ENCODE assay signal across 19 cellular contexts in genomic region chr10:122379041-122379440, GRCh38. TPM values are rescaled to one million over a fixed set of nuclear protein-coding genes. Genes with fewer than 3 reads are reported as not detected.
A peak's percentile ranks its signal among the peaks of the same experiment; 100 is the strongest.
DNase-seq lines count a peak whose midpoint lies in the region; ATAC-seq and TF ChIP-seq lines count a peak whose summit lies in the region.
"Had no signal": no experiment of that assay in that cellular context is flagged by ENCODE, and none has a peak within 500 bp of the region (broad histone marks: within the 10 kb centered on the region; RNA-seq: fewer than 3 reads in every experiment).

No MANE protein-coding gene starts in this region.

- CTCF ChIA-PET in CD4-positive, alpha-beta memory T cell (lab: Charles Lee; ENCODE audit: partially characterized antibody): interaction anchor here (0.7 to 1.9 kb wide), 2 partner anchors 9 to 56 kb away, joined by 4 to 5 read pairs; no protein-coding TSS in a partner anchor
- CTCF ChIA-PET in T-cell (lab: Charles Lee) (no interaction called here), RWPE1 (lab: Yijun Ruan, JAX) (interaction anchor here (0.9 kb wide), 1 partner anchor 36 kb away, joined by 3 read pairs; no protein-coding TSS in a partner anchor)

- no peaks in the 10 kb centered on the region for H3K36me3 ChIP-seq in CD4-positive, alpha-beta memory T cell (ENCODE audit: insufficient read depth, low read length)
- H3K36me3 ChIP-seq: Peyer's patch had no signal

- intact Hi-C loops in CD4-positive, alpha-beta memory T cell (cut with micrococcal nuclease): loop anchor here (2.0 to 10.0 kb wide), 2 partner anchors 14 to 576 kb away; partner anchors contain the start of gene C10orf88

- H3K9me3 ChIP-seq in CD4-positive, alpha-beta memory T cell (ENCODE audit: control insufficient read depth in 1 of 2, low read length in 2 of 2): no peaks in the 10 kb centered on the region
- H3K9me3 ChIP-seq: Caco-2, Peyer's patch had no signal

- no peaks in the 10 kb centered on the region for H3K27me3 Mint-ChIP-seq in activated naive CD8-positive, alpha-beta T cell
- H3K27me3 Mint-ChIP-seq in activated naive CD8-positive, alpha-beta T cell treated with anti-CD3 and anti-CD28 coated beads, Interleukin-2, amount 50 U/mL, for 24 hours: peaks cover 2% of the 10 kb centered on the region
- H3K27me3 Mint-ChIP-seq in CD4-positive, alpha-beta memory T cell: no peaks in the 10 kb centered on the region
- H3K27me3 Mint-ChIP-seq in T-cell: no peaks in the 10 kb centered on the region
- no peaks in the 10 kb centered on the region for H3K27me3 Mint-ChIP-seq in naive thymus-derived CD8-positive, alpha-beta T cell

- ATAC-seq in activated naive CD8-positive, alpha-beta T cell treated with anti-CD3 and anti-CD28 coated beads, Interleukin-2, amount 50 U/mL, for 24 hours: no peak
- no peak for ATAC-seq in T-cell (replicated peaks in 1 of 4)
- no peak for ATAC-seq in naive thymus-derived CD8-positive, alpha-beta T cell
- ATAC-seq in HG02623 (IDR thresholded peaks at IDR 0.05; ENCODE audit: unreplicated experiment): no peak
- ATAC-seq: Right ventricle myocardium inferior had no signal

- peak overlapping the region; percentile 67 for H3K4me3 Mint-ChIP-seq in activated naive CD8-positive, alpha-beta T cell
- H3K4me3 Mint-ChIP-seq in activated naive CD8-positive, alpha-beta T cell treated with anti-CD3 and anti-CD28 coated beads, Interleukin-2, amount 50 U/mL, for 24 hours: no peak overlapping the region
- peak overlapping the region in 7 of 8 donors; percentile 28 to 67 (median 57) for H3K4me3 Mint-ChIP-seq in CD4-positive, alpha-beta memory T cell
- peak overlapping the region; percentile 29 to 60 (median 48) for H3K4me3 Mint-ChIP-seq in T-cell
- H3K4me3 Mint-ChIP-seq in naive thymus-derived CD8-positive, alpha-beta T cell: peak overlapping the region in 9 of 10 donors; percentile 17 to 74 (median 49)
- H3K4me3 Mint-ChIP-seq: H9 had no signal

- no peak overlapping the region for H3K27ac ChIP-seq in CD4-positive, alpha-beta memory T cell (ENCODE audit: low read depth, low read length)
- no peak overlapping the region for H3K27ac ChIP-seq in RWPE1
- H3K27ac ChIP-seq: C4-2B, Peyer's patch had no signal

- H3K27me3 ChIP-seq in CD4-positive, alpha-beta memory T cell (ENCODE audit: insufficient read depth, low read length): no peaks in the 10 kb centered on the region
- H3K27me3 ChIP-seq: Peyer's patch had no signal

- no peak overlapping the region for H3K4me3 ChIP-seq in CD4-positive, alpha-beta memory T cell (ENCODE audit: low read length in 2 of 2)
- H3K4me3 ChIP-seq: Peyer's patch had no signal

- DNase-seq in activated naive CD8-positive, alpha-beta T cell treated with anti-CD3 and anti-CD28 coated beads, Interleukin-2, amount 50 U/mL, for 24 hours: no peak
- DNase-seq in CD4-positive, alpha-beta memory T cell: peak in 1 of 5 donors; percentile 3
- DNase-seq in T-cell: peak in 1 of 34 experiments; percentile 4
- DNase-seq in naive thymus-derived CD8-positive, alpha-beta T cell: no peak
- DNase-seq in activated CD8-positive, alpha-beta memory T cell treated with anti-CD3 and anti-CD28 coated beads, Interleukin-2, amount 50 U/mL, for 4 hours: no peak
- no peak for DNase-seq in RWPE1 (ENCODE audit: low spot score)
- DNase-seq: ACHN; Caco-2; GDM1; H9; NCI-H1092 treated with DMSO at 0.1 percent for 48 hours; NCI-H2081; NCI-H748 treated with DMSO at 0.1 percent for 48 hours; NK-92 treated with Interleukin-12 subunit alpha and Interleukin-12 subunit beta, amount 100 ng/mL, for 24 hours; Peyer's patch had no signal

- H3K4me1 ChIP-seq in CD4-positive, alpha-beta memory T cell (ENCODE audit: insufficient read depth, low read length): peaks cover 52% of the 10 kb centered on the region
- H3K4me1 ChIP-seq: Caco-2 had no signal

- POLR2A ChIA-PET in CD4-positive, alpha-beta memory T cell (lab: Charles Lee; ENCODE audit: partially characterized antibody): no interaction called here
- POLR2A ChIA-PET in T-cell (lab: Charles Lee) (no interaction called here), RWPE1 (lab: Yijun Ruan, JAX; ENCODE audit: low non-redundant PET) (no interaction called here)
- POLR2A ChIA-PET in naive thymus-derived CD8-positive, alpha-beta T cell (lab: Charles Lee): interaction anchor here (0.9 kb wide), 1 partner anchor 10 kb away, joined by 3 read pairs; no protein-coding TSS in a partner anchor

- H3K4me1 Mint-ChIP-seq in activated naive CD8-positive, alpha-beta T cell (ENCODE audit: low read depth): peaks cover 71% of the 10 kb centered on the region
- H3K4me1 Mint-ChIP-seq in activated naive CD8-positive, alpha-beta T cell treated with anti-CD3 and anti-CD28 coated beads, Interleukin-2, amount 50 U/mL, for 24 hours: peaks cover 65% of the 10 kb centered on the region
- peaks cover 44 to 76% (median 59%) of the 10 kb centered on the region in 4 donors for H3K4me1 Mint-ChIP-seq in CD4-positive, alpha-beta memory T cell
- H3K4me1 Mint-ChIP-seq in T-cell: peaks cover 66 to 74% (median 71%) of the 10 kb centered on the region in 3 donors
- H3K4me1 Mint-ChIP-seq in naive thymus-derived CD8-positive, alpha-beta T cell: peaks cover 35 to 71% (median 62%) of the 10 kb centered on the region in 4 donors

- H3K27ac Mint-ChIP-seq in activated naive CD8-positive, alpha-beta T cell: peak overlapping the region; percentile 46
- no peak overlapping the region for H3K27ac Mint-ChIP-seq in activated naive CD8-positive, alpha-beta T cell treated with anti-CD3 and anti-CD28 coated beads, Interleukin-2, amount 50 U/mL, for 24 hours
- H3K27ac Mint-ChIP-seq in CD4-positive, alpha-beta memory T cell: peak overlapping the region in 5 of 7 donors; percentile 14 to 68 (median 42)
- peak overlapping the region; percentile 55 to 77 for H3K27ac Mint-ChIP-seq in T-cell
- H3K27ac Mint-ChIP-seq in naive thymus-derived CD8-positive, alpha-beta T cell: peak overlapping the region in 9 of 10 donors; percentile 23 to 87 (median 72)
- H3K27ac Mint-ChIP-seq: H9 had no signal

- peaks cover 11% of the 10 kb centered on the region for H3K36me3 Mint-ChIP-seq in activated naive CD8-positive, alpha-beta T cell
- peaks cover 20% of the 10 kb centered on the region for H3K36me3 Mint-ChIP-seq in activated naive CD8-positive, alpha-beta T cell treated with anti-CD3 and anti-CD28 coated beads, Interleukin-2, amount 50 U/mL, for 24 hours (ENCODE audit: low read depth)
- peaks cover 23 to 30% of the 10 kb centered on the region in 2 donors for H3K36me3 Mint-ChIP-seq in CD4-positive, alpha-beta memory T cell
- peaks cover 30% of the 10 kb centered on the region for H3K36me3 Mint-ChIP-seq in T-cell
- peaks cover 12 to 23% (median 15%) of the 10 kb centered on the region in 3 donors for H3K36me3 Mint-ChIP-seq in naive thymus-derived CD8-positive, alpha-beta T cell

- no peak for TF ChIP-seq CTCF in RWPE1 (conservative IDR thresholded peaks at IDR 0.05; ENCODE audit: low read depth)

- peaks cover 7% of the 10 kb centered on the region for H3K9me3 Mint-ChIP-seq in activated naive CD8-positive, alpha-beta T cell (ENCODE audit: low read depth)
- peaks cover 9% of the 10 kb centered on the region for H3K9me3 Mint-ChIP-seq in activated naive CD8-positive, alpha-beta T cell treated with anti-CD3 and anti-CD28 coated beads, Interleukin-2, amount 50 U/mL, for 24 hours
- no peaks in the 10 kb centered on the region for H3K9me3 Mint-ChIP-seq in CD4-positive, alpha-beta memory T cell
- H3K9me3 Mint-ChIP-seq in T-cell: peaks cover 0 to 3% (median 0%) of the 10 kb centered on the region in 3 donors
- peaks cover 0 to 25% (median 2%) of the 10 kb centered on the region in 9 donors for H3K9me3 Mint-ChIP-seq in naive thymus-derived CD8-positive, alpha-beta T cell

RNA-seq across cellular contexts. Expression of gene PLEKHA1, which starts 4.5 kb away (rescaled TPM):
- 10 to 100 TPM; 62.9 to 69.7 TPM for total RNA-seq in CD4-positive, alpha-beta memory T cell
- 10 to 100 TPM; 90.5 to 92.9 TPM for polyA plus RNA-seq in CD4-positive, alpha-beta memory T cell
- total RNA-seq in T-cell: 10 to 100 TPM; 36.8 to 58.6 (median 40.5) TPM
- 10 to 100 TPM; 71.4 to 78.0 TPM for total RNA-seq in naive thymus-derived CD8-positive, alpha-beta T cell
- 10 to 100 TPM; 76.9 to 91.6 (median 90.9) TPM for polyA plus RNA-seq in naive thymus-derived CD8-positive, alpha-beta T cell

Comparison
In these comparisons a context has a peak if more than half of its experiments do, and no peak if none do; other contexts are left out.
1. CTCF ChIA-PET loops: an anchor here in CD4-positive, alpha-beta memory T cell (0.7 to 1.9 kb wide) and RWPE1 (0.9 kb wide); none called in T-cell.